ENCODE assay signal across 8 cellular contexts in genomic region chr2:1593371-1594205, GRCh38.
DNase-seq lines count a peak whose midpoint lies in the region; ATAC-seq and TF ChIP-seq lines count a peak whose summit lies in the region.

No MANE protein-coding gene starts in this region.

- peak overlapping the region; percentile 2 for H3K4me3 Mint-ChIP-seq in osteocyte (ENCODE audit: unreplicated experiment)
- no peak overlapping the region for H3K4me3 Mint-ChIP-seq in activated T-helper 17 cell treated with anti-CD3 and anti-CD28 coated beads, Interleukin-2, amount 50 U/mL, for 72 hours

- DNase-seq in ELR (ENCODE audit: low read depth) (peak; percentile 90), NCI-H446 treated with DMSO at 0.1 percent for 48 hours (lab: John Stamatoyannopoulos, UW) (peak; percentile 53), osteocyte (ENCODE audit: extremely low spot score, unreplicated experiment) (no peak), NCI-H1930 (lab: John Stamatoyannopoulos, UW) (no peak)

- no peak for TF ChIP-seq CTCF in osteocyte (IDR thresholded peaks at IDR 0.05)

- peaks cover 10% of the 10 kb centered on the region for H3K4me1 Mint-ChIP-seq in osteocyte (ENCODE audit: unreplicated experiment)
- H3K4me1 Mint-ChIP-seq in activated T-helper 17 cell treated with anti-CD3 and anti-CD28 coated beads, Interleukin-2, amount 50 U/mL, for 72 hours, result no peaks in the 10 kb centered on the region

- ATAC-seq in esophagus mucosa (peak; percentile 57), HG03196 (IDR thresholded peaks at IDR 0.05; ENCODE audit: unreplicated experiment) (no peak), HG03378 (IDR thresholded peaks at IDR 0.05; ENCODE audit: unreplicated experiment) (no peak)
- no peak for ATAC-seq in activated T-helper 17 cell treated with anti-CD3 and anti-CD28 coated beads, Interleukin-2, amount 50 U/mL, for 72 hours (replicated peaks)

- H3K36me3 Mint-ChIP-seq in osteocyte (ENCODE audit: unreplicated experiment), result no peaks in the 10 kb centered on the region
- no peaks in the 10 kb centered on the region for H3K36me3 Mint-ChIP-seq in activated T-helper 17 cell treated with anti-CD3 and anti-CD28 coated beads, Interleukin-2, amount 50 U/mL, for 72 hours (ENCODE audit: low read depth)

- peak overlapping the region; percentile 84 for H3K27ac Mint-ChIP-seq in osteocyte (ENCODE audit: unreplicated experiment)
- no peak overlapping the region for H3K27ac Mint-ChIP-seq in activated T-helper 17 cell treated with anti-CD3 and anti-CD28 coated beads, Interleukin-2, amount 50 U/mL, for 72 hours

- H3K9me3 Mint-ChIP-seq in osteocyte (ENCODE audit: unreplicated experiment), result no peaks in the 10 kb centered on the region
- H3K9me3 Mint-ChIP-seq in activated T-helper 17 cell treated with anti-CD3 and anti-CD28 coated beads, Interleukin-2, amount 50 U/mL, for 72 hours, result no peaks in the 10 kb centered on the region

- H3K27me3 Mint-ChIP-seq in osteocyte (ENCODE audit: unreplicated experiment), result no peaks in the 10 kb centered on the region
- H3K27me3 Mint-ChIP-seq in activated T-helper 17 cell treated with anti-CD3 and anti-CD28 coated beads, Interleukin-2, amount 50 U/mL, for 72 hours, result peaks cover 7% of the 10 kb centered on the region

Comparison
In these comparisons a context has a peak if more than half of its experiments do, and no peak if none do; other contexts are left out.
1. DNase-seq: peak in ELR (single experiment) and NCI-H446 treated with DMSO at 0.1 percent for 48 hours (single experiment); none in osteocyte (single experiment) and NCI-H1930 (0 of 2).